ENCODE assay signal across 16 cellular contexts in the genomic region with DNA sequence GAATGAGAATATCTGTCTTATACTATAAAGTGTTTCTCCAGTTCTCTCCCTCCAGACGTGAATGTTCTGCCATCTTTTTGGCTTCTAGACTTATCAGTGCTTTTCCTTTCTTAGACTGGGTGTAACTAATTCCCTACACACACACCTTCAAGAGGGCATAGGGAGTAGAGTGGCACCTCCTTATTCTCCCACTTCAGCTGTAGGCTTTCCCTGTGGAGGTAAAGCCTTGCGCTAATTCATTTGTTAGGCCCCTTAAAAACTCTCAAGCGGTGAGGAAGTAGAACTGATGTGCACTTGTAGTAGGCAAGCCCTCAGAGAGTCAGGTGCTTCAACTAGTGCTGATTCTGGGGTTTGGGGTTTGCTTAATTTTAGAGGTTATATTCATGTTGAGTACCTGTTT.
"Had no signal": no experiment of that assay in that cellular context is flagged by ENCODE, and none has a peak within 500 bp of the region (broad histone marks: within the 10 kb centered on the region; RNA-seq: fewer than 3 reads in every experiment).

No MANE protein-coding gene starts in this region.

- H3K27me3 ChIP-seq: body of pancreas, gastrocnemius medialis, thyroid gland had no signal

- H3K4me3 ChIP-seq: body of pancreas, gastrocnemius medialis, left ventricle myocardium inferior, SK-N-MC, skin epidermis, thyroid gland had no signal

- H3K27ac Mint-ChIP-seq: mesothelial cell of epicardium had no signal

- H3K9me3 ChIP-seq: body of pancreas, gastrocnemius medialis, left ventricle myocardium inferior, thyroid gland had no signal

- H3K9me3 Mint-ChIP-seq: activated B cell treated with CpG ODN at 0.5 μM for 24 hours; central memory CD8-positive, alpha-beta T cell; mesothelial cell of epicardium; T-cell had no signal

- H3K27me3 Mint-ChIP-seq: activated B cell treated with CpG ODN at 0.5 μM for 24 hours; central memory CD8-positive, alpha-beta T cell; T-cell had no signal

- H3K36me3 ChIP-seq: gastrocnemius medialis, left ventricle myocardium inferior, thyroid gland had no signal

- ATAC-seq: body of pancreas, gastrocnemius medialis, T-cell had no signal

- H3K27ac ChIP-seq: body of pancreas, gastrocnemius medialis, left ventricle myocardium inferior, SK-N-MC, skin epidermis had no signal

- DNase-seq: activated B cell treated with CpG ODN at 0.5 μM for 24 hours; activated CD4-positive, alpha-beta T cell treated with anti-CD3 and anti-CD28 coated beads, Interleukin-2, amount 50 U/mL, for 1 hour; activated naive CD4-positive, alpha-beta T cell; amniotic stem cell; body of pancreas; effector memory CD4-positive, alpha-beta T cell; gastrocnemius medialis; left ventricle myocardium inferior; posterior cingulate gyrus; stimulated activated CD4-positive, alpha-beta T cell treated with anti-CD3 and anti-CD28 coated beads, Interleukin-4, amount 100 ng/mL, for 4 hours; T-cell; thyroid gland had no signal

- H3K4me3 Mint-ChIP-seq: activated B cell treated with CpG ODN at 0.5 μM for 24 hours; central memory CD8-positive, alpha-beta T cell; mesothelial cell of epicardium; T-cell had no signal
